11 cellular contexts compared by ENCODE assay signal in genomic region chr1:168146160-168146539, GRCh38. TPM values are rescaled to one million over a fixed set of nuclear protein-coding genes. Genes with fewer than 3 reads are reported as not detected.
A peak's percentile ranks its signal among the peaks of the same experiment; 100 is the strongest.
DNase-seq lines count a peak whose midpoint lies in the region; ATAC-seq and TF ChIP-seq lines count a peak whose summit lies in the region.
"Had no signal": no experiment of that assay in that cellular context is flagged by ENCODE, and none has a peak within 500 bp of the region (broad histone marks: within the 10 kb centered on the region; RNA-seq: fewer than 3 reads in every experiment).

No MANE protein-coding gene starts in this region.

- peaks cover 33% of the 10 kb centered on the region for H3K4me1 ChIP-seq in OCI-LY3 (ENCODE audit: low read length)

- no peak overlapping the region for H3K27ac Mint-ChIP-seq in activated T-helper 17 cell treated with anti-CD3 and anti-CD28 coated beads, Interleukin-2, amount 50 U/mL, for 72 hours
- peak overlapping the region; percentile 47 for H3K27ac Mint-ChIP-seq in stimulated activated memory B cell treated with anti-CD40 and anti-IgM and Interleukin-4, amounts not matched to agents 10 μg/mL and 1 μg/mL and 100 μg/mL, for 72 hours

- H3K36me3 Mint-ChIP-seq in activated T-helper 17 cell treated with anti-CD3 and anti-CD28 coated beads, Interleukin-2, amount 50 U/mL, for 72 hours (ENCODE audit: low read depth): no peaks in the 10 kb centered on the region
- no peaks in the 10 kb centered on the region for H3K36me3 Mint-ChIP-seq in stimulated activated memory B cell treated with anti-CD40 and anti-IgM and Interleukin-4, amounts not matched to agents 10 μg/mL and 1 μg/mL and 100 μg/mL, for 72 hours
- H3K36me3 Mint-ChIP-seq: IgD-negative memory B cell had no signal

- peak overlapping the region; percentile 30 for H3K4me3 Mint-ChIP-seq in activated T-helper 17 cell treated with anti-CD3 and anti-CD28 coated beads, Interleukin-2, amount 50 U/mL, for 72 hours
- H3K4me3 Mint-ChIP-seq in stimulated activated memory B cell treated with anti-CD40 and anti-IgM and Interleukin-4, amounts not matched to agents 10 μg/mL and 1 μg/mL and 100 μg/mL, for 72 hours: peak overlapping the region; percentile 53

- no peaks in the 10 kb centered on the region for H3K79me2 ChIP-seq in OCI-LY3 (ENCODE audit: low read length)

- ATAC-seq in activated T-helper 17 cell treated with anti-CD3 and anti-CD28 coated beads, Interleukin-2, amount 50 U/mL, for 72 hours (replicated peaks): no peak
- ATAC-seq in stimulated activated memory B cell treated with anti-CD40 and anti-IgM and Interleukin-4, amounts not matched to agents 10 μg/mL and 1 μg/mL and 100 μg/mL, for 72 hours: no peak
- ATAC-seq in HG03135 (IDR thresholded peaks at IDR 0.05; ENCODE audit: unreplicated experiment): no peak

- 0 out of 2 replicates have a peak overlapping the region, but pooled peaks have one; percentile 2 for H3K9ac ChIP-seq in OCI-LY3 (ENCODE audit: low read length)

- H3K27me3 Mint-ChIP-seq in activated T-helper 17 cell treated with anti-CD3 and anti-CD28 coated beads, Interleukin-2, amount 50 U/mL, for 72 hours: no peaks in the 10 kb centered on the region
- H3K27me3 Mint-ChIP-seq in stimulated activated memory B cell treated with anti-CD40 and anti-IgM and Interleukin-4, amounts not matched to agents 10 μg/mL and 1 μg/mL and 100 μg/mL, for 72 hours: no peaks in the 10 kb centered on the region
- H3K27me3 Mint-ChIP-seq: IgD-negative memory B cell had no signal

- DNase-seq in SIG-M5 treated with dmso at 0.1 percent for 504 hours (lab: John Stamatoyannopoulos, UW; ENCODE audit: unreplicated experiment): peak; percentile 84
- no peak for DNase-seq in SIG-M5 (lab: John Stamatoyannopoulos, UW)
- no peak for DNase-seq in OCI-M2 (lab: John Stamatoyannopoulos, UW; ENCODE audit: unreplicated experiment)
- no peak for DNase-seq in CD1c-positive myeloid dendritic cell (ENCODE audit: extremely low spot score)

- no peak overlapping the region for H3K4me3 ChIP-seq in OCI-LY3 (ENCODE audit: low read length)
- H3K4me3 ChIP-seq: GM12878 had no signal

- no peak overlapping the region for H2AFZ ChIP-seq in OCI-LY3 (ENCODE audit: low read depth, low read length)

- no peaks in the 10 kb centered on the region for H3K36me3 ChIP-seq in OCI-LY3 (replicated peaks; ENCODE audit: low read depth, low read length)

- no peaks in the 10 kb centered on the region for H3K4me1 Mint-ChIP-seq in activated T-helper 17 cell treated with anti-CD3 and anti-CD28 coated beads, Interleukin-2, amount 50 U/mL, for 72 hours
- H3K4me1 Mint-ChIP-seq in stimulated activated memory B cell treated with anti-CD40 and anti-IgM and Interleukin-4, amounts not matched to agents 10 μg/mL and 1 μg/mL and 100 μg/mL, for 72 hours: peaks cover 16% of the 10 kb centered on the region

- H3K27ac ChIP-seq in OCI-LY3 (ENCODE audit: low read length): peak overlapping the region; percentile 31
- H3K27ac ChIP-seq: C4-2B had no signal

- H3K9me3 ChIP-seq in OCI-LY3 (ENCODE audit: insufficient read depth, low read length): no peaks in the 10 kb centered on the region

- peak overlapping the region; percentile 42; the same call in 1 of the 2 replicates for H3K4me2 ChIP-seq in OCI-LY3 (ENCODE audit: low read length)

- no peaks in the 10 kb centered on the region; the same call in 1 of the 2 replicates for H3K27me3 ChIP-seq in OCI-LY3 (ENCODE audit: low read depth, low read length)

- H3K9me3 Mint-ChIP-seq in activated T-helper 17 cell treated with anti-CD3 and anti-CD28 coated beads, Interleukin-2, amount 50 U/mL, for 72 hours: no peaks in the 10 kb centered on the region
- H3K9me3 Mint-ChIP-seq in stimulated activated memory B cell treated with anti-CD40 and anti-IgM and Interleukin-4, amounts not matched to agents 10 μg/mL and 1 μg/mL and 100 μg/mL, for 72 hours: no peaks in the 10 kb centered on the region
- H3K9me3 Mint-ChIP-seq: IgD-negative memory B cell had no signal

- H4K20me1 ChIP-seq in OCI-LY3 (ENCODE audit: insufficient read depth, low read length): no peaks in the 10 kb centered on the region

- no peak for TF ChIP-seq CTCF in OCI-LY3 (IDR thresholded peaks at IDR 0.05; ENCODE audit: low read depth, low read length)

RNA-seq across cellular contexts. Expression of gene GPR161, which starts 9.4 kb away (rescaled TPM):
- 1 to 10 TPM in 1 of 2 donors, under 1 TPM in 1; 0.93 to 1.1 TPM for total RNA-seq in activated T-helper 17 cell treated with anti-CD3 and anti-CD28 coated beads, Interleukin-2, amount 50 U/mL, for 72 hours

RNA-seq across cellular contexts. Expression of gene TIPRL, which starts 32.6 kb away (rescaled TPM):
- 10 to 100 TPM; 38.0 to 43.0 TPM for total RNA-seq in activated T-helper 17 cell treated with anti-CD3 and anti-CD28 coated beads, Interleukin-2, amount 50 U/mL, for 72 hours
